ENCODE assay signal across 1 cellular context in genomic region chr4:121749225-121749624, GRCh38.
TF ChIP-seq lines count a peak whose summit lies in the region.

No MANE protein-coding gene starts in this region.

TF ChIP-seq in K562, 482 proteins besides CTCF, POLR2A, EP300 and RAD21 (continued from another document):
- TF ChIP-seq ZNF282 (CRISPR knock-in tag; IDR thresholded peaks at IDR 0.05) (no peak), MNT (conservative IDR thresholded peaks at IDR 0.05) (no peak), JUND (IDR thresholded peaks at IDR 0.05; ENCODE audit: borderline replicate concordance, low read depth, low read length) (no peak), JUND (tag; IDR thresholded peaks at IDR 0.05; ENCODE audit: borderline replicate concordance, low read depth, low read length) (no peak), RFX5 (IDR thresholded peaks at IDR 0.05; ENCODE audit: low read depth, low read length) (no peak), IRF9 (tag; IDR thresholded peaks at IDR 0.05) (no peak), ZNF134 (CRISPR knock-in tag; conservative IDR thresholded peaks at IDR 0.05) (0 out of 2 replicates have a peak, but pooled peaks have one; percentile 39), SMAD2 (IDR thresholded peaks at IDR 0.05; ENCODE audit: low read depth, low read length) (no peak), MLX (CRISPR knock-in tag; conservative IDR thresholded peaks at IDR 0.05) (no peak)
